In the genomic region with DNA sequence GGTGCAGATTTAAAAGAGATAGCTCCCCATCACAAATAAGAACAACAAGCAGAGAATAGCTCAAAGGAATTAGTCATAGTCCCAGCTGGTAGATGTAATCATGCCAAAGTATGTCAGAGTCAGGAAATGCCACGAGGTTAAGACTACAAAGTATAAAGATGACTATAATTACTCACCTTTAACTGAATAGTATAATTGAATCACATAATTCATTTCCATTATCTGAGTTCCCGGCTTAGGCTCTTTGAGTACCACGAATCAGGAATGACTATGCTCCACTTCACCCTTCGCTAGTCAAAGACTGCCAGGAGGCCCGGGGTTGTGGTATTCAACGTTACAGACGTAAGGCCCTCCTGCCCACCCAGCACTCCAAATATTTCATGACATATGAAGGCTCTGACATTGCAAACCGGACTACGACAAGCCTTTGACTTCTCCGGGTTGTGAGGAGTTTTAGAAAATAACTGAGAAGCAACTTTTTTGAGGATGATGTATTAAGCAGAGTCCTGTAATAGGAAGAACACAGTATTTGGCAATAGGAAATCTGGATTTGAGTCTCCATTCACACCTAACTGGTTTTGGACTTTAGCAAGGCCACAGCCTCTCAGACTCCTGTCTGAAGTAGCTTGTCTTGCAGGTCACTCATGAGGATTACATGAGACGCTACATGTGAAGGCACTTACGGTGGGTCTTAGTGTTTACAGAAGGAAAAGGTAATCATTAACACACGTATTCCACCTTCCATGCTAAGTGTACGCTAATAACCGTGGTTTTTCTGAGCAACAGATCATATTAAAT, we compare ENCODE assay signal across 8 cellular contexts.
DNase-seq lines count a peak whose midpoint lies in the region; ATAC-seq and TF ChIP-seq lines count a peak whose summit lies in the region.

No MANE protein-coding gene starts in this region.

- H3K9me3 Mint-ChIP-seq in activated naive CD4-positive, alpha-beta T cell treated with anti-CD3 and anti-CD28 coated beads, Interleukin-2, amount 10 ng/mL, durations not matched to agents 7 days and 5 days: peaks cover 1% of the 10 kb centered on the region

- H3K27ac ChIP-seq in heart left ventricle (peak overlapping the region in 11 of 12 donors; percentile 48 to 87 (median 70)), vagina (peak overlapping the region; percentile 43)

- TF ChIP-seq CTCF in heart left ventricle (IDR thresholded peaks at IDR 0.05): no peak
- no peak for TF ChIP-seq CTCF in kidney epithelial cell (IDR thresholded peaks at IDR 0.05; ENCODE audit: insufficient read depth, low read length, poor library complexity, severe bottlenecking)
- no peak for TF ChIP-seq CTCF in vagina (IDR thresholded peaks at IDR 0.05)

- peak overlapping the region; percentile 28 for H3K4me3 Mint-ChIP-seq in activated naive CD4-positive, alpha-beta T cell treated with anti-CD3 and anti-CD28 coated beads, Interleukin-2, amount 10 ng/mL, durations not matched to agents 7 days and 5 days

- peak overlapping the region in 1 of 12 donors; percentile 15 for H3K4me3 ChIP-seq in heart left ventricle
- no peak overlapping the region for H3K4me3 ChIP-seq in kidney epithelial cell (ENCODE audit: low read depth, low read length)
- no peak overlapping the region for H3K4me3 ChIP-seq in vagina

- peak overlapping the region; percentile 79 for H3K27ac Mint-ChIP-seq in activated naive CD4-positive, alpha-beta T cell treated with anti-CD3 and anti-CD28 coated beads, Interleukin-2, amount 10 ng/mL, durations not matched to agents 7 days and 5 days

- ATAC-seq in heart left ventricle (peak in 3 of 4 donors; percentile 55 to 87 (median 75)), HG02610 (IDR thresholded peaks at IDR 0.05; ENCODE audit: unreplicated experiment) (no peak)

- H3K9me3 ChIP-seq in heart left ventricle (peaks cover 0 to 3% (median 0%) of the 10 kb centered on the region in 12 donors), vagina (no peaks in the 10 kb centered on the region)

- TF ChIP-seq POLR2A in heart left ventricle (IDR thresholded peaks at IDR 0.05) (no peak), vagina (IDR thresholded peaks at IDR 0.05) (no peak)

- peaks cover 0 to 39% (median 16%) of the 10 kb centered on the region in 12 donors for H3K4me1 ChIP-seq in heart left ventricle
- H3K4me1 ChIP-seq in vagina: peaks cover 18% of the 10 kb centered on the region

- CTCF ChIA-PET in activated naive CD4-positive, alpha-beta T cell treated with anti-CD3 and anti-CD28 coated beads, Interleukin-2, amount 10 ng/mL, durations not matched to agents 7 days and 5 days (lab: Charles Lee): interaction anchor here (0.6 to 1.2 kb wide), 2 partner anchors 61 to 63 kb away, joined by 3 read pairs; no protein-coding TSS in a partner anchor

- intact Hi-C loops in heart left ventricle (cut with DNase I): loop anchor here in 1 of 10 donors (2.0 kb wide), 1 partner anchor 63 kb away; no protein-coding TSS in a partner anchor
- intact Hi-C loops in cardiac septum (cut with DNase I): loop anchor here (5.0 to 10.0 kb wide), 2 partner anchors 61 to 191 kb away; no protein-coding TSS in a partner anchor
- intact Hi-C loops in vagina (cut with DNase I): no loop called here

- H3K36me3 Mint-ChIP-seq in activated naive CD4-positive, alpha-beta T cell treated with anti-CD3 and anti-CD28 coated beads, Interleukin-2, amount 10 ng/mL, durations not matched to agents 7 days and 5 days: peaks cover 3% of the 10 kb centered on the region

- peaks cover 16% of the 10 kb centered on the region for H3K27me3 Mint-ChIP-seq in activated naive CD4-positive, alpha-beta T cell treated with anti-CD3 and anti-CD28 coated beads, Interleukin-2, amount 10 ng/mL, durations not matched to agents 7 days and 5 days

- DNase-seq in heart left ventricle (no peak), cardiac septum (ENCODE audit: low spot score) (no peak), kidney epithelial cell (ENCODE audit: low read depth) (peak; percentile 68), vagina (ENCODE audit: extremely low spot score in 2 of 2) (no peak), NCI-H1092 treated with DMSO at 0.1 percent for 48 hours (lab: John Stamatoyannopoulos, UW) (no peak), NCI-H524 (lab: John Stamatoyannopoulos, UW) (no peak)
- no peak for DNase-seq in activated naive CD4-positive, alpha-beta T cell treated with anti-CD3 and anti-CD28 coated beads, Interleukin-2, amount 10 ng/mL, durations not matched to agents 7 days and 5 days

- H3K4me1 Mint-ChIP-seq in activated naive CD4-positive, alpha-beta T cell treated with anti-CD3 and anti-CD28 coated beads, Interleukin-2, amount 10 ng/mL, durations not matched to agents 7 days and 5 days: peaks cover 37% of the 10 kb centered on the region

- 75 to 81% (median 80%) methylated on average over 15 of the region's 15 CpGs for WGBS in heart left ventricle, 4 donors

- H3K36me3 ChIP-seq in heart left ventricle (no peaks in the 10 kb centered on the region), kidney epithelial cell (ENCODE audit: control insufficient read depth, insufficient read depth, low read length) (no peaks in the 10 kb centered on the region), vagina (no peaks in the 10 kb centered on the region)

- H3K27me3 ChIP-seq in heart left ventricle (no peaks in the 10 kb centered on the region), kidney epithelial cell (ENCODE audit: control insufficient read depth, insufficient read depth, low read length) (no peaks in the 10 kb centered on the region), vagina (no peaks in the 10 kb centered on the region)
